In genomic region chr9:127523312-127523851, GRCh38 we compare ENCODE assay signal across 7 cellular contexts.
DNase-seq lines count a peak whose midpoint lies in the region; ATAC-seq and TF ChIP-seq lines count a peak whose summit lies in the region.

No MANE protein-coding gene starts in this region.

- DNase-seq in OCI-LY7 (ENCODE audit: low spot score) (no peak), colonic mucosa (no peak), renal cortical epithelial cell (ENCODE audit: low read depth) (peak; percentile 44), activated gamma-delta T cell (lab: John Stamatoyannopoulos, UW) (no peak), NCI-H1105 (lab: John Stamatoyannopoulos, UW) (no peak)

- H2AFZ ChIP-seq in OCI-LY7 (ENCODE audit: low read length): no peak overlapping the region

- H3K36me3 ChIP-seq in OCI-LY7 (ENCODE audit: insufficient read depth, low read length): no peaks in the 10 kb centered on the region
- peaks cover 33% of the 10 kb centered on the region for H3K36me3 ChIP-seq in colonic mucosa

- TF ChIP-seq CTCF in GM12874 (IDR thresholded peaks at IDR 0.05; ENCODE audit: insufficient read depth, low read depth, low read length): peak; percentile 44; the same call in 1 of the 2 replicates
- TF ChIP-seq CTCF in OCI-LY7 (conservative IDR thresholded peaks at IDR 0.05; ENCODE audit: low read length): peak; percentile 75
- peak; percentile 18 for TF ChIP-seq CTCF in colonic mucosa (IDR thresholded peaks at IDR 0.05)

- H3K27me3 ChIP-seq in colonic mucosa: no peaks in the 10 kb centered on the region

- BruUV-seq in OCI-LY7 (replicated peaks; lab: Mats Ljungman, UMichigan): no TSS peak

- CTCF ChIA-PET in OCI-LY7 (lab: Charles Lee; ENCODE audit: unreplicated experiment): no interaction called here

- intact Hi-C loops in OCI-LY7 (cut with micrococcal nuclease; ENCODE audit: unreplicated experiment): no loop called here
- intact Hi-C loops in colonic mucosa (cut with DNase I): no loop called here

- no peaks in the 10 kb centered on the region for H4K20me1 ChIP-seq in OCI-LY7 (ENCODE audit: insufficient read depth, low read length)

- no peak overlapping the region for H3K4me2 ChIP-seq in OCI-LY7 (ENCODE audit: low read length)

- H3K9me3 ChIP-seq in OCI-LY7 (ENCODE audit: low read length) (peaks cover 17% of the 10 kb centered on the region; the same call in 1 of the 2 replicates), colonic mucosa (no peaks in the 10 kb centered on the region)

- no peak for ATAC-seq in HG03432 (IDR thresholded peaks at IDR 0.05; ENCODE audit: unreplicated experiment)

- H3K27ac ChIP-seq in OCI-LY7 (ENCODE audit: low read depth, low read length, poor library complexity, severe bottlenecking) (no peak overlapping the region), colonic mucosa (no peak overlapping the region)

- no peaks in the 10 kb centered on the region for H3K9me2 ChIP-seq in OCI-LY7 (ENCODE audit: insufficient read depth, low read length)

- POLR2A ChIA-PET in OCI-LY7 (lab: Charles Lee): no interaction called here

- H3K9ac ChIP-seq in colonic mucosa (ENCODE audit: low read depth in 2 of 2, low read length in 2 of 2): no peak overlapping the region

- H3K4me3 ChIP-seq in OCI-LY7 (ENCODE audit: low read depth, low read length, poor library complexity, severe bottlenecking) (no peak overlapping the region), colonic mucosa (no peak overlapping the region)

- H3K79me2 ChIP-seq in OCI-LY7 (ENCODE audit: insufficient read depth, low read depth, low read length): no peaks in the 10 kb centered on the region

- H3K4me1 ChIP-seq in OCI-LY7 (ENCODE audit: insufficient read depth, low read length, poor library complexity, severe bottlenecking) (no peaks in the 10 kb centered on the region), colonic mucosa (peaks cover 12% of the 10 kb centered on the region)

Comparison
In these comparisons a context has a peak if more than half of its experiments do, and no peak if none do; other contexts are left out.
1. CTCF ChIP-seq: peak in every context shown above with its lines; median percentile 75 in OCI-LY7; 44 in GM12874; 18 in colonic mucosa.